In the genomic region with DNA sequence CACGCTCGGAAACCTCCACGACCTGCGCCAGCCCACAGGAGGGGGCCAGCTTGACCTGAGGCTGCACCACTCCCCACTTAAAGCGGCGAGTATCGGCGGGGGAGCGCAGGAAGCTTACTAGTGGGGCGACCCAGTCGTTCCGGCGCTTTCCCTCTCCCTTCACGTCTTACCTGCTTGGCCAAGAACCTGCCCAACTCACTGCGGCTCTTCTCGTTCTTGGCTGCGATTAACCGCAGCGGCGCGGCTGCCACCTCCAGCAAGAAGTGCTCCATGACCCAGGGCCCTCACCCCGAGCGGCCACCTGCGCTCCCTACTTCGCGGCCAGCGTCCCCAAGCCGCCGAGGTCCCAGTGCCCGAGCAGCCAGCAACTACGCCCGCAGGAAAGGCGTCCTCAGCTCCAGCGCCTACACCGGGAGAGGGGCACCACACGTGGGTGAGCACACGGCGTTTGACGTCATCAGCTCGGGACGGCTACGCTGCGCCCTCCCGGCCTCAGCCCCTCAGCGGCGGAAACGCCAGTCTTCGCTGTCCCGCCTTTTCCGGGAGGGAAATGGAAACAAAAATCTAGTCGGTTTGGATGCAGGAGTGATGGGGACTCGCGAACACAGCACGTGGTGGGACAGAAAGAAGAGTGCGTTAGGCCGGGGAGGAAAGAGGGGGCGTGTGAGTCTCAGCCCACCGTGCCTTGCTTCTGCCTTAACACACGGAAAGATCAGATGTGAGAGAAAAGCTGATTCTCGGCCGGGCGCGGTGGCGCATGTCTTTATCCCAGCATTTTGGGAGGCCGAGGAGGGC, we compare ENCODE assay signal across 1 cellular context.
TF ChIP-seq lines count a peak whose summit lies in the region.

A gene with protein sequence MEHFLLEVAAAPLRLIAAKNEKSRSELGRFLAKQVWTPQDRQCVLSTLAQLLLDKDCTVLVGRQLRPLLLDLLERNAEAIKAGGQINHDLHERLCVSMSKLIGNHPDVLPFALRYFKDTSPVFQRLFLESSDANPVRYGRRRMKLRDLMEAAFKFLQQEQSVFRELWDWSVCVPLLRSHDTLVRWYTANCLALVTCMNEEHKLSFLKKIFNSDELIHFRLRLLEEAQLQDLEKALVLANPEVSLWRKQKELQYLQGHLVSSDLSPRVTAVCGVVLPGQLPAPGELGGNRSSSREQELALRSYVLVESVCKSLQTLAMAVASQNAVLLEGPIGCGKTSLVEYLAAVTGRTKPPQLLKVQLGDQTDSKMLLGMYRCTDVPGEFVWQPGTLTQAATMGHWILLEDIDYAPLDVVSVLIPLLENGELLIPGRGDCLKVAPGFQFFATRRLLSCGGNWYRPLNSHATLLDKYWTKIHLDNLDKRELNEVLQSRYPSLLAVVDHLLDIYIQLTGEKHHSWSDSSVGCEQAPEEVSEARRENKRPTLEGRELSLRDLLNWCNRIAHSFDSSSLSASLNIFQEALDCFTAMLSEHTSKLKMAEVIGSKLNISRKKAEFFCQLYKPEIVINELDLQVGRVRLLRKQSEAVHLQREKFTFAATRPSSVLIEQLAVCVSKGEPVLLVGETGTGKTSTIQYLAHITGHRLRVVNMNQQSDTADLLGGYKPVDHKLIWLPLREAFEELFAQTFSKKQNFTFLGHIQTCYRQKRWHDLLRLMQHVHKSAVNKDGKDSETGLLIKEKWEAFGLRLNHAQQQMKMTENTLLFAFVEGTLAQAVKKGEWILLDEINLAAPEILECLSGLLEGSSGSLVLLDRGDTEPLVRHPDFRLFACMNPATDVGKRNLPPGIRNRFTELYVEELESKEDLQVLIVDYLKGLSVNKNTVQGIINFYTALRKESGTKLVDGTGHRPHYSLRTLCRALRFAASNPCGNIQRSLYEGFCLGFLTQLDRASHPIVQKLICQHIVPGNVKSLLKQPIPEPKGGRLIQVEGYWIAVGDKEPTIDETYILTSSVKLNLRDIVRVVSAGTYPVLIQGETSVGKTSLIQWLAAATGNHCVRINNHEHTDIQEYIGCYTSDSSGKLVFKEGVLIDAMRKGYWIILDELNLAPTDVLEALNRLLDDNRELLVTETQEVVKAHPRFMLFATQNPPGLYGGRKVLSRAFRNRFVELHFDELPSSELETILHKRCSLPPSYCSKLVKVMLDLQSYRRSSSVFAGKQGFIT (N-terminal part only) (minus strand): TSS at position 459 of the 795 bp plus-strand sequence. CDS start 187 bp downstream, at position 272.

TF ChIP-seq in liver, 16 proteins besides CTCF, POLR2A, EP300 and RAD21 (continued from another document):
- TF ChIP-seq SP1 (IDR thresholded peaks at IDR 0.05) (peak; percentile 60), TAF1 (conservative IDR thresholded peaks at IDR 0.05) (peak; percentile 45), YY1 (IDR thresholded peaks at IDR 0.05) (peak; percentile 86), GABPA (IDR thresholded peaks at IDR 0.05 in 1 of 2, conservative IDR thresholded peaks at IDR 0.05 in 1 of 2) (peak; percentile 73 to 95), FOXA1 (IDR thresholded peaks at IDR 0.05) (no peak), NR2F2 (IDR thresholded peaks at IDR 0.05) (peak; percentile 57), FOXA2 (IDR thresholded peaks at IDR 0.05) (no peak)
- TF ChIP-seq, protein P1, sequence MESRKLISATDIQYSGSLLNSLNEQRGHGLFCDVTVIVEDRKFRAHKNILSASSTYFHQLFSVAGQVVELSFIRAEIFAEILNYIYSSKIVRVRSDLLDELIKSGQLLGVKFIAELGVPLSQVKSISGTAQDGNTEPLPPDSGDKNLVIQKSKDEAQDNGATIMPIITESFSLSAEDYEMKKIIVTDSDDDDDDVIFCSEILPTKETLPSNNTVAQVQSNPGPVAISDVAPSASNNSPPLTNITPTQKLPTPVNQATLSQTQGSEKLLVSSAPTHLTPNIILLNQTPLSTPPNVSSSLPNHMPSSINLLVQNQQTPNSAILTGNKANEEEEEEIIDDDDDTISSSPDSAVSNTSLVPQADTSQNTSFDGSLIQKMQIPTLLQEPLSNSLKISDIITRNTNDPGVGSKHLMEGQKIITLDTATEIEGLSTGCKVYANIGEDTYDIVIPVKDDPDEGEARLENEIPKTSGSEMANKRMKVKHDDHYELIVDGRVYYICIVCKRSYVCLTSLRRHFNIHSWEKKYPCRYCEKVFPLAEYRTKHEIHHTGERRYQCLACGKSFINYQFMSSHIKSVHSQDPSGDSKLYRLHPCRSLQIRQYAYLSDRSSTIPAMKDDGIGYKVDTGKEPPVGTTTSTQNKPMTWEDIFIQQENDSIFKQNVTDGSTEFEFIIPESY (IDR thresholded peaks at IDR 0.05): no peak
- TF ChIP-seq, protein P2, sequence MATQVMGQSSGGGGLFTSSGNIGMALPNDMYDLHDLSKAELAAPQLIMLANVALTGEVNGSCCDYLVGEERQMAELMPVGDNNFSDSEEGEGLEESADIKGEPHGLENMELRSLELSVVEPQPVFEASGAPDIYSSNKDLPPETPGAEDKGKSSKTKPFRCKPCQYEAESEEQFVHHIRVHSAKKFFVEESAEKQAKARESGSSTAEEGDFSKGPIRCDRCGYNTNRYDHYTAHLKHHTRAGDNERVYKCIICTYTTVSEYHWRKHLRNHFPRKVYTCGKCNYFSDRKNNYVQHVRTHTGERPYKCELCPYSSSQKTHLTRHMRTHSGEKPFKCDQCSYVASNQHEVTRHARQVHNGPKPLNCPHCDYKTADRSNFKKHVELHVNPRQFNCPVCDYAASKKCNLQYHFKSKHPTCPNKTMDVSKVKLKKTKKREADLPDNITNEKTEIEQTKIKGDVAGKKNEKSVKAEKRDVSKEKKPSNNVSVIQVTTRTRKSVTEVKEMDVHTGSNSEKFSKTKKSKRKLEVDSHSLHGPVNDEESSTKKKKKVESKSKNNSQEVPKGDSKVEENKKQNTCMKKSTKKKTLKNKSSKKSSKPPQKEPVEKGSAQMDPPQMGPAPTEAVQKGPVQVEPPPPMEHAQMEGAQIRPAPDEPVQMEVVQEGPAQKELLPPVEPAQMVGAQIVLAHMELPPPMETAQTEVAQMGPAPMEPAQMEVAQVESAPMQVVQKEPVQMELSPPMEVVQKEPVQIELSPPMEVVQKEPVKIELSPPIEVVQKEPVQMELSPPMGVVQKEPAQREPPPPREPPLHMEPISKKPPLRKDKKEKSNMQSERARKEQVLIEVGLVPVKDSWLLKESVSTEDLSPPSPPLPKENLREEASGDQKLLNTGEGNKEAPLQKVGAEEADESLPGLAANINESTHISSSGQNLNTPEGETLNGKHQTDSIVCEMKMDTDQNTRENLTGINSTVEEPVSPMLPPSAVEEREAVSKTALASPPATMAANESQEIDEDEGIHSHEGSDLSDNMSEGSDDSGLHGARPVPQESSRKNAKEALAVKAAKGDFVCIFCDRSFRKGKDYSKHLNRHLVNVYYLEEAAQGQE (IDR thresholded peaks at IDR 0.05): peak; percentile 9
- TF ChIP-seq, protein P3, sequence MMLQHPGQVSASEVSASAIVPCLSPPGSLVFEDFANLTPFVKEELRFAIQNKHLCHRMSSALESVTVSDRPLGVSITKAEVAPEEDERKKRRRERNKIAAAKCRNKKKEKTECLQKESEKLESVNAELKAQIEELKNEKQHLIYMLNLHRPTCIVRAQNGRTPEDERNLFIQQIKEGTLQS (IDR thresholded peaks at IDR 0.05): peak; percentile 29
- TF ChIP-seq, protein P4, sequence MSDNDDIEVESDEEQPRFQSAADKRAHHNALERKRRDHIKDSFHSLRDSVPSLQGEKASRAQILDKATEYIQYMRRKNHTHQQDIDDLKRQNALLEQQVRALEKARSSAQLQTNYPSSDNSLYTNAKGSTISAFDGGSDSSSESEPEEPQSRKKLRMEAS (IDR thresholded peaks at IDR 0.05): peak; percentile 98
